Comparison of ENCODE assay signal across 1 cellular context in genomic region chr1:102497810-102498209, GRCh38.
TF ChIP-seq lines count a peak whose summit lies in the region.

No MANE protein-coding gene starts in this region.

TF ChIP-seq in GM23338, 12 proteins besides CTCF, POLR2A, EP300 and RAD21:
- peak; percentile 30; the same call in 1 of the 2 replicates for TF ChIP-seq ZNF462 (CRISPR knock-in tag; IDR thresholded peaks at IDR 0.05)
